Comparison of ENCODE assay signal across 16 cellular contexts in genomic region chr12:96419576-96420254, GRCh38. TPM values are rescaled to one million over a fixed set of nuclear protein-coding genes. Genes with fewer than 3 reads are reported as not detected.
DNase-seq lines count a peak whose midpoint lies in the region; ATAC-seq, FAIRE-seq and TF ChIP-seq lines count a peak whose summit lies in the region.
"Had no signal": no experiment of that assay in that cellular context is flagged by ENCODE, and none has a peak within 500 bp of the region (broad histone marks: within the 10 kb centered on the region; RNA-seq: fewer than 3 reads in every experiment).

No MANE protein-coding gene starts in this region.

- H3K9me2 ChIP-seq in PC-3 (replicated peaks; ENCODE audit: low read length): no peaks in the 10 kb centered on the region

- no peaks in the 10 kb centered on the region for H3K9me3 ChIP-seq in GM12878 (replicated peaks; ENCODE audit: control insufficient read depth, insufficient read depth, low read length)
- 0 out of 2 replicates have a peak, but pooled peaks cover 4% of the 10 kb centered on the region for H3K9me3 ChIP-seq in PC-3 (ENCODE audit: low read length)
- H3K9me3 ChIP-seq: lower lobe of right lung, pancreas had no signal

- DNase-seq in DMS 273 treated with DMSO at 0.1 percent for 48 hours (lab: John Stamatoyannopoulos, UW) (peak; percentile 14), GM12878 (ENCODE audit: low read depth, low spot score) (peak; percentile 35), mesenteric fat pad (ENCODE audit: low spot score) (no peak), left lobe of liver (ENCODE audit: low spot score) (no peak), PC-3 (no peak), chondrocyte (ENCODE audit: low spot score) (no peak)
- DNase-seq: activated CD4-positive, alpha-beta T cell treated with anti-CD3 and anti-CD28 coated beads for 48 hours; activated naive CD8-positive, alpha-beta T cell treated with anti-CD3 and anti-CD28 coated beads for 36 hours; C1 segment of cervical spinal cord; lower lobe of right lung; NCI-H524; pancreas had no signal

- WGBS in GM12878 (ENCODE audit: insufficient coverage, insufficient replicate concordance, low lambda C conversion rate, missing lambda C conversion rate): 3% methylated on average over 5 of the region's 5 CpGs

- intact Hi-C loops in GM12878 (cut with micrococcal nuclease; ENCODE audit: unreplicated experiment): loop anchor here (5.0 kb wide), 1 partner anchor 38 kb away; no protein-coding TSS in a partner anchor
- intact Hi-C loops in PC-3 (cut with micrococcal nuclease): no loop called here

- H3K9me3 Mint-ChIP-seq in chondrocyte (ENCODE audit: low read depth): no peaks in the 10 kb centered on the region
- H3K9me3 Mint-ChIP-seq: activated naive CD8-positive, alpha-beta T cell treated with anti-CD3 and anti-CD28 coated beads for 36 hours; type B pancreatic cell had no signal

- FAIRE-seq in GM12878 (lab: Jason Lieb, UNC): peak; percentile 68
- FAIRE-seq: pancreas had no signal

- CTCF ChIA-PET in GM12878 (lab: Yijun Ruan, JAX): interaction anchor here (0.6 to 1.6 kb wide), 3 partner anchors 22 to 972 kb away, joined by 4 to 7 read pairs (median 5); no protein-coding TSS in a partner anchor
- CTCF ChIA-PET in PC-3 (lab: Charles Lee): no interaction called here

- H3K27me3 Mint-ChIP-seq in chondrocyte (ENCODE audit: low read depth): no peaks in the 10 kb centered on the region
- H3K27me3 Mint-ChIP-seq: activated naive CD8-positive, alpha-beta T cell treated with anti-CD3 and anti-CD28 coated beads for 36 hours; type B pancreatic cell had no signal

- peak overlapping the region; percentile 2; the same call in 1 of the 2 replicates for H3K4me2 ChIP-seq in GM12878 (ENCODE audit: control insufficient read depth, insufficient read depth)
- no peak overlapping the region for H3K4me2 ChIP-seq in PC-3 (ENCODE audit: low read length)

- no peak for TF ChIP-seq POLR2A in GM12878 (IDR thresholded peaks at IDR 0.05; ENCODE audit: low read depth, low read length)

- no peaks in the 10 kb centered on the region for H4K20me1 ChIP-seq in GM12878 (ENCODE audit: control insufficient read depth, insufficient read depth)
- no peaks in the 10 kb centered on the region for H4K20me1 ChIP-seq in PC-3 (ENCODE audit: low read length)

- TF ChIP-seq RAD21 in GM12878 (IDR thresholded peaks at IDR 0.05; ENCODE audit: insufficient read depth, low read depth, low read length): no peak

- BruUV-seq in GM12878 (replicated peaks; lab: Mats Ljungman, UMichigan) (no TSS peak), PC-3 (replicated peaks; lab: Mats Ljungman, UMichigan) (no TSS peak)

- H3K4me3 Mint-ChIP-seq in chondrocyte (ENCODE audit: unreplicated experiment): no peak overlapping the region
- H3K4me3 Mint-ChIP-seq: activated naive CD8-positive, alpha-beta T cell treated with anti-CD3 and anti-CD28 coated beads for 36 hours; type B pancreatic cell had no signal

- POLR2A ChIA-PET in GM12878 (lab: Charles Lee): interaction anchor here (0.5 kb wide), 1 partner anchor 28 kb away, joined by 4 read pairs; no protein-coding TSS in a partner anchor
- POLR2A ChIA-PET in PC-3 (lab: Charles Lee; ENCODE audit: unreplicated experiment): no interaction called here

- H3K9ac ChIP-seq in GM12878 (ENCODE audit: control insufficient read depth, insufficient read depth, low read length): no peak overlapping the region
- no peak overlapping the region for H3K9ac ChIP-seq in PC-3 (ENCODE audit: low read length)

- RAD21 ChIA-PET in GM12878 (lab: Charles Lee; ENCODE audit: unreplicated experiment): interaction anchor here (0.9 to 1.7 kb wide), 6 partner anchors 12 to 97 kb away, joined by 3 to 9 read pairs (median 4); partner anchors contain the start of gene CDK17

- H3K79me2 ChIP-seq in GM12878 (ENCODE audit: control insufficient read depth, insufficient read depth, low read length) (no peaks in the 10 kb centered on the region), PC-3 (ENCODE audit: low read length) (no peaks in the 10 kb centered on the region)

- H3K36me3 Mint-ChIP-seq in chondrocyte (ENCODE audit: low read depth): no peaks in the 10 kb centered on the region
- H3K36me3 Mint-ChIP-seq: activated naive CD8-positive, alpha-beta T cell treated with anti-CD3 and anti-CD28 coated beads for 36 hours; type B pancreatic cell had no signal

- SMC1A ChIA-PET in GM12878 (lab: Charles Lee; ENCODE audit: uncharacterized antibody, unreplicated experiment): interaction anchor here (0.9 to 4.0 kb wide), 10 partner anchors 12 to 202 kb away, joined by 3 to 19 read pairs (median 4); partner anchors contain the start of gene CDK17

- no peaks in the 10 kb centered on the region for H3K27me3 ChIP-seq in GM12878 (replicated peaks in 1 of 2; ENCODE audit: control insufficient read depth in 2 of 2, insufficient read depth in 2 of 2, low read length in 1 of 2)
- H3K27me3 ChIP-seq in PC-3 (ENCODE audit: low read length): no peaks in the 10 kb centered on the region
- H3K27me3 ChIP-seq: pancreas had no signal

- in situ Hi-C loops in GM12878 (cut with MboI): no loop called here

- TF ChIP-seq EP300 in GM12878 (IDR thresholded peaks at IDR 0.05; ENCODE audit: borderline replicate concordance in 1 of 2, control insufficient read depth in 1 of 2, low read depth in 2 of 2, low read length in 2 of 2): no peak

- TF ChIP-seq CTCF in GM12878 (IDR thresholded peaks at IDR 0.05 in 2 of 3, conservative IDR thresholded peaks at IDR 0.05 in 1 of 3; ENCODE audit: control insufficient read depth in 2 of 3, extremely low read depth in 1 of 3, insufficient read depth in 1 of 3, low read depth in 3 of 3, low read length in 3 of 3): no peak
- no peak for TF ChIP-seq CTCF in PC-3 (conservative IDR thresholded peaks at IDR 0.05; ENCODE audit: low read depth, low read length)
- no peak for TF ChIP-seq CTCF in chondrocyte (IDR thresholded peaks at IDR 0.05)

- H2AFZ ChIP-seq in GM12878 (ENCODE audit: control insufficient read depth, low read depth, low read length): no peak overlapping the region
- H2AFZ ChIP-seq in PC-3 (ENCODE audit: low read length): no peak overlapping the region

- H3F3A ChIP-seq in PC-3 (ENCODE audit: low read length, unreplicated experiment): peaks cover 7% of the 10 kb centered on the region

- H3K4me1 ChIP-seq in GM12878 (ENCODE audit: control insufficient read depth, insufficient read depth, low read length) (peaks cover 25% of the 10 kb centered on the region), PC-3 (ENCODE audit: insufficient read depth, low read length) (peaks cover 23% of the 10 kb centered on the region)
- H3K4me1 ChIP-seq: pancreas had no signal

- ATAC-seq in GM19452 (IDR thresholded peaks at IDR 0.05; ENCODE audit: unreplicated experiment): peak; percentile 73
- ATAC-seq in HG03064 (IDR thresholded peaks at IDR 0.05; ENCODE audit: low read depth, unreplicated experiment): peak; percentile 66
- ATAC-seq in GM12878: peak; percentile 85
- no peak for ATAC-seq in left lobe of liver
- no peak for ATAC-seq in PC-3
- ATAC-seq: HCT116, pancreas had no signal

- H3K36me3 ChIP-seq in GM12878 (ENCODE audit: control insufficient read depth in 2 of 2, insufficient read depth in 2 of 2, low read length in 1 of 2) (no peaks in the 10 kb centered on the region), PC-3 (ENCODE audit: low read depth, low read length) (no peaks in the 10 kb centered on the region)
- H3K36me3 ChIP-seq: lower lobe of right lung, pancreas had no signal

- H3K4me1 Mint-ChIP-seq in chondrocyte (ENCODE audit: low read depth): peaks cover 29% of the 10 kb centered on the region

- H3K4me3 ChIP-seq in GM12878: no peak overlapping the region
- no peak overlapping the region for H3K4me3 ChIP-seq in PC-3 (ENCODE audit: low read length)
- H3K4me3 ChIP-seq: lower lobe of right lung, pancreas had no signal

- no peak overlapping the region for H3K27ac Mint-ChIP-seq in chondrocyte (ENCODE audit: unreplicated experiment)
- H3K27ac Mint-ChIP-seq: activated naive CD8-positive, alpha-beta T cell treated with anti-CD3 and anti-CD28 coated beads for 36 hours; type B pancreatic cell had no signal

- H3K27ac ChIP-seq in GM12878 (ENCODE audit: control insufficient read depth, insufficient read depth) (no peak overlapping the region), PC-3 (ENCODE audit: low read length) (no peak overlapping the region)
- H3K27ac ChIP-seq: pancreas had no signal

TF ChIP-seq in GM12878, 131 proteins besides CTCF, POLR2A, EP300 and RAD21 (continues in another document):
- TF ChIP-seq ATF2 (IDR thresholded peaks at IDR 0.05; ENCODE audit: low read length) (0 out of 2 replicates have a peak, but pooled peaks have one; percentile 22), IKZF1 (conservative IDR thresholded peaks at IDR 0.05) (0 out of 2 replicates have a peak, but pooled peaks have one; percentile 10), DPF2 (IDR thresholded peaks at IDR 0.05) (0 out of 2 replicates have a peak, but pooled peaks have one; percentile 20)

RNA-seq across cellular contexts. Expression of gene CDK17, which starts 19.5 kb away (rescaled TPM):
- 336 and 338 TPM in 2 replicates for total RNA-seq in GM12878 (2013; cell fraction: nucleolus; rRNA removed)
- total RNA-seq in GM12878 (2014; rRNA removed): 20.7 and 27.2 TPM in 2 replicates
- 30.7 and 35.2 TPM in 2 replicates for total RNA-seq in GM12878 (2014; rRNA removed; fragmentation: Illumina TruSeq; extraction: Trizol)
- total RNA-seq in GM12878 (2021): 22.5 and 24.1 TPM in 2 replicates
- 7.0 TPM for polyA plus RNA-seq in GM12878 (2011; ENCODE audit: low read depth)
- 45.6 and 58.6 TPM in 2 replicates for polyA plus RNA-seq in GM12878 (2011; rRNA removed)
- 15.6 and 23.9 TPM in 2 replicates for polyA plus RNA-seq in GM12878 (2011; cell fraction: cytosol; rRNA removed)
- polyA plus RNA-seq in GM12878 (2011; cell fraction: nucleus; rRNA removed): 35.5 and 43.7 TPM in 2 replicates
- 11.3 and 18.1 TPM in 2 replicates for polyA plus RNA-seq in GM12878 (2012)
- 25.2 and 51.7 TPM in 2 replicates for polyA plus RNA-seq in GM12878 (2014; fragmentation: Illumina TruSeq; extraction: Trizol)
- 1 to 10 TPM; 5.6 to 6.1 TPM for polyA plus RNA-seq in GM12878 (2014; fragmentation: Nextera tagmentation; extraction: Ambion mirVana)
- 10.3 and 14.6 TPM in 2 replicates for polyA plus RNA-seq in GM12878 (2014; rRNA removed)
- 10 to 100 TPM; 15.9 to 16.0 TPM for polyA plus RNA-seq in GM12878 (2016; fragmentation: Nextera tagmentation; extraction: Ambion mirVana)
- polyA minus RNA-seq in GM12878 (2011; rRNA and poly(A)+ RNA removed): 94.9 and 124 TPM in 2 replicates
- polyA minus RNA-seq in GM12878 (2011; cell fraction: cytosol; rRNA and poly(A)+ RNA removed): 39.3 and 40.5 TPM in 2 replicates
- polyA minus RNA-seq in GM12878 (2011; cell fraction: nucleus; rRNA and poly(A)+ RNA removed): 120 and 158 TPM in 2 replicates
- total RNA-seq in mesenteric fat pad: 46.2 TPM
- total RNA-seq in left lobe of liver: 8.2 TPM
- 20.7 and 23.9 TPM in 2 replicates for total RNA-seq in PC-3 (2014; rRNA removed)
- 26.8 to 28.5 TPM (median 26.9 TPM) in 3 replicates for total RNA-seq in chondrocyte

Comparison
In these comparisons a context has a peak if more than half of its experiments do, and no peak if none do; other contexts are left out.
1. DNase-seq: peak in DMS 273 treated with DMSO at 0.1 percent for 48 hours (single experiment) and GM12878 (single experiment); none in mesenteric fat pad (single experiment), left lobe of liver (single experiment), PC-3 (single experiment) and chondrocyte (single experiment).
2. ATAC-seq: peak in GM19452 (single experiment), HG03064 (single experiment) and GM12878 (single experiment); none in left lobe of liver (single experiment) and PC-3 (single experiment).